In the genomic region with DNA sequence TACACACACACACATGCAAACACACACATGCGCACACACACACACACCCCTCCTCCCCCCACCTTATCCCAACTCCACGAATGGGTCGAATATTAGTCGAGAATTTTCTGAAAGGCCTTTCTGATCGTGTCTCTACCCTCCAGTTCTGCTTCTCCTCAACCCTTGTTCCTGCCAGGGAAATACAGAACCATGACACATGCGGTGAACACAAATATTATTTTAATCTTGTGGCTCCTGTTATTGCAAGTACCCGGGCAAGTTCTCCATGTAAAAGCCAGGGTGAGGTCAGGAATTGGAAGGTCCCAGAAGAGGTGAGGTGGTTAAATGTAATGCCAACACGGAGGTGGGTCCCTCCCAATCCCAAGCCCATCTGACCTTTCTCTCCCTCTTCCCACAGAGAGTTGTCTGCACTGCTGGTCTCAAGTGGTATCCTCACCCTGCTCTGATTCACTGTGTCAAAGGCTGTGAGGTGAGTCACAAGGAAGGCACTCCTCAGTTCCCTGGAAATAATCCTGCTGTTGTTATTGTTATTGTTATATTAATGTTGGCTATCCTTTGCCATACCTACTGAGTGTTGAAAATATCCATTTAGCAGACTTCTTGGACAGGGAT, we compare ENCODE assay signal across 14 cellular contexts.
DNase-seq lines count a peak whose midpoint lies in the region; ATAC-seq, FAIRE-seq and TF ChIP-seq lines count a peak whose summit lies in the region.
"Had no signal": no experiment of that assay in that cellular context is flagged by ENCODE, and none has a peak within 500 bp of the region (broad histone marks: within the 10 kb centered on the region; RNA-seq: fewer than 3 reads in every experiment).

No MANE protein-coding gene starts in this region.

- 49% methylated on average over 8 of the region's 8 CpGs for WGBS in A549 (ENCODE audit: missing lambda C conversion rate)

- no peak overlapping the region for H3K4me3 ChIP-seq in A549
- H3K4me3 ChIP-seq: upper lobe of left lung had no signal

- peak overlapping the region; percentile 33 to 66; a peak in 4 of 6 replicates for H3K27ac ChIP-seq in A549
- H3K27ac ChIP-seq: upper lobe of left lung had no signal

- CTCF ChIA-PET in A549 (lab: Yijun Ruan, JAX): no interaction called here

- peaks cover 71% of the 10 kb centered on the region for H3K4me1 ChIP-seq in A549
- H3K4me1 ChIP-seq: upper lobe of left lung had no signal

- no peak for TF ChIP-seq EP300 in A549 (IDR thresholded peaks at IDR 0.05)

- POLR2A ChIA-PET in A549 (lab: Yijun Ruan, JAX): no interaction called here

- TF ChIP-seq RAD21 in A549 (conservative IDR thresholded peaks at IDR 0.05 in 1 of 2, IDR thresholded peaks at IDR 0.05 in 1 of 2): no peak

- DNase-seq in A549 (ENCODE audit: low read depth in 1 of 2, low spot score in 1 of 2) (peak; percentile 48 to 64), HT1080 (ENCODE audit: low read depth) (peak; percentile 93), astrocyte of the hippocampus (ENCODE audit: low read depth, low spot score) (peak; percentile 78), iPS-NIHi7 (ENCODE audit: extremely low spot score) (peak; percentile 38), medulla oblongata (ENCODE audit: extremely low spot score) (no peak), SHP77 (lab: John Stamatoyannopoulos, UW) (no peak)
- DNase-seq: AML-193, amygdala, NCI-H1417 treated with DMSO at 0.1 percent for 48 hours, retina, upper lobe of left lung had no signal

- TF ChIP-seq CTCF in A549 (IDR thresholded peaks at IDR 0.05): no peak

- ATAC-seq in A549 (peak; percentile 81 to 87), HG03280 (IDR thresholded peaks at IDR 0.05; ENCODE audit: unreplicated experiment) (no peak), HG03095 (IDR thresholded peaks at IDR 0.05; ENCODE audit: unreplicated experiment) (no peak)

- peak overlapping the region; percentile 41 for H3K4me2 ChIP-seq in A549

- H3K9me3 ChIP-seq in A549: no peaks in the 10 kb centered on the region
- H3K9me3 ChIP-seq: upper lobe of left lung had no signal

- TF ChIP-seq POLR2A in A549 (IDR thresholded peaks at IDR 0.05; ENCODE audit: low read length): no peak

- FAIRE-seq in A549 (lab: Jason Lieb, UNC): no peak
- FAIRE-seq: frontal cortex had no signal

TF ChIP-seq in A549, 52 proteins besides CTCF, POLR2A, EP300 and RAD21:
- TF ChIP-seq POLR2AphosphoS2 (conservative IDR thresholded peaks at IDR 0.05; ENCODE audit: low read length): 0 out of 2 replicates have a peak, but pooled peaks have one; percentile 71
- no peak for TF ChIP-seq CEBPB (IDR thresholded peaks at IDR 0.05)
- TF ChIP-seq JUN (IDR thresholded peaks at IDR 0.05): 0 out of 5 replicates have a peak, but pooled peaks of 1 of the 2 experiments have one; percentile 39
- TF ChIP-seq FOSL2 (IDR thresholded peaks at IDR 0.05): peak; percentile 45
- peak; percentile 36; the same call in 1 of the 2 replicates for TF ChIP-seq FOSL2 (CRISPR knock-in tag; IDR thresholded peaks at IDR 0.05)

Comparison
In these comparisons a context has a peak if more than half of its experiments do, and no peak if none do; other contexts are left out.
1. ATAC-seq: peak in A549 (2 of 2); none in HG03280 (single experiment) and HG03095 (single experiment).
2. DNase-seq: peak in A549 (2 of 2), HT1080 (single experiment), astrocyte of the hippocampus (single experiment) and iPS-NIHi7 (single experiment); none in medulla oblongata (single experiment) and SHP77 (0 of 2).